Comparison of ENCODE assay signal across 15 cellular contexts in the genomic region with DNA sequence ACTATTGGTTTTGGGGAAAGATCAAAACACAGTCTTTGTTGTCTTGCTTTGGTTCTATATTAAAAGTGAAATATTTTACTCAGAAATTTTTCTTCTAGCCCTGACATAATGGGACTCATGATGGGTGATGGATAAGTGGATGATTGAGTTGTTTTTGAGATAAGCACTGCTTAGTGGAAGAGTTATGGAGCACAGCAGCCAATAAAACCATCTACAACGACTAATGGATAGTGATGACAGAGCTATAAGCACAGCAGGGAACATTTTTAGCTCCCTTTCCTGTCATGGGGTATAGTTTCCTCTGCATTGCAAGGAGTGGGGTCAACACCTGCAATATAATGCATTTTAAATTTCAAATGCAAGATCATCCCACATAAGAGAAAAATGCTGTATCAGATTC.
"Had no signal": no experiment of that assay in that cellular context is flagged by ENCODE, and none has a peak within 500 bp of the region (broad histone marks: within the 10 kb centered on the region; RNA-seq: fewer than 3 reads in every experiment).

No MANE protein-coding gene starts in this region.

- DNase-seq: effector memory CD8-positive, alpha-beta T cell; gastrocnemius medialis; heart right ventricle; hypothalamus; kidney glomerular epithelial cell; mammary epithelial cell; naive thymus-derived CD4-positive, alpha-beta T cell; nephron progenitor cell; psoas muscle; spleen; stimulated activated CD4-positive, alpha-beta T cell treated with anti-CD3 and anti-CD28 coated beads, Interleukin-15, amount 100 ng/mL, for 24 hours; stimulated activated CD4-positive, alpha-beta T cell treated with anti-CD3 and anti-CD28 coated beads, Interleukin-1b, Interleukin-23, amount 100 ng/mL, for 48 hours; stimulated activated CD4-positive, alpha-beta T cell treated with anti-CD3 and anti-CD28 coated beads, Interleukin-4, amount 100 ng/mL, for 24 hours; testis; upper lobe of right lung had no signal
